In genomic region chr12:121158728-121159351, GRCh38 we compare ENCODE assay signal across 8 cellular contexts. TPM values are rescaled to one million over a fixed set of nuclear protein-coding genes. Genes with fewer than 3 reads are reported as not detected.
DNase-seq lines count a peak whose midpoint lies in the region; ATAC-seq, FAIRE-seq and TF ChIP-seq lines count a peak whose summit lies in the region.
"Not testable (repeated sequence)": the region's sequence is repeated elsewhere in the genome, so short reads cannot be mapped to it uniquely, and the experiment has no call there.
"Had no signal": no experiment of that assay in that cellular context is flagged by ENCODE, and none has a peak within 500 bp of the region (broad histone marks: within the 10 kb centered on the region; RNA-seq: fewer than 3 reads in every experiment).

No MANE protein-coding gene starts in this region.

- not testable (repeated sequence) for ATAC-seq in K562; natural killer cell treated with Interleukin-12 subunit alpha and Interleukin-12 subunit beta and Interleukin-15 and Interleukin-18, amount 100 ng/mL, for 72 hours

- H3K4me1 Mint-ChIP-seq in CD14-positive monocyte = peaks cover 20% of the 10 kb centered on the region
- peaks cover 27 to 35% of the 10 kb centered on the region in 2 donors for H3K4me1 Mint-ChIP-seq in natural killer cell treated with Interleukin-12 subunit alpha and Interleukin-12 subunit beta and Interleukin-15 and Interleukin-18, amount 100 ng/mL, for 72 hours (ENCODE audit: low read depth in 2 of 2)

- peaks cover 3 to 13% of the 10 kb centered on the region in 2 experiments; a peak in 2 of 5 replicates for H3K27me3 ChIP-seq in K562 (ENCODE audit: control insufficient read depth in 2 of 2, insufficient read depth in 2 of 2, low read length in 2 of 2)
- not testable (repeated sequence) for H3K27me3 ChIP-seq in testis

- not testable (repeated sequence) for H3K27me3 Mint-ChIP-seq in CD14-positive monocyte (ENCODE audit: low read depth in 3 of 3); natural killer cell treated with Interleukin-12 subunit alpha and Interleukin-12 subunit beta and Interleukin-15 and Interleukin-18, amount 100 ng/mL, for 72 hours

- DNase-seq in CD14-positive monocyte (ENCODE audit: low spot score); GM19239 (ENCODE audit: insufficient read length, low spot score); K562 (ENCODE audit: extremely low read depth in 1 of 4, low spot score in 3 of 4); natural killer cell treated with Interleukin-12 subunit alpha and Interleukin-12 subunit beta and Interleukin-15 and Interleukin-18, amount 100 ng/mL, for 72 hours (ENCODE audit: low spot score): not testable (repeated sequence)
- DNase-seq in HUDEP-2 (lab: John Stamatoyannopoulos, UW; ENCODE audit: unreplicated experiment in 76 of 76) (peak in 49 of 76 experiments; percentile 7 to 74 (median 25)), erythroblast (lab: John Stamatoyannopoulos, UW) (peak; percentile 38 to 77), testis (peak; percentile 76)

- H3K4me1 ChIP-seq in K562 (replicated peaks in 1 of 2; ENCODE audit: control insufficient read depth in 2 of 2, insufficient read depth in 2 of 2, low read length in 2 of 2); testis: not testable (repeated sequence)

- intact Hi-C loops in CD14-positive monocyte (cut with micrococcal nuclease) = loop anchor here in 1 of 2 donors (5.0 kb wide), 1 partner anchor 47 kb away; no protein-coding TSS in a partner anchor
- intact Hi-C loops in K562 (cut with micrococcal nuclease); testis (cut with DNase I; ENCODE audit: low total_unique reads): not testable (repeated sequence)

- POLR2A ChIA-PET in K562 (lab: Yijun Ruan, JAX) = interaction anchor here (0.6 to 1.0 kb wide), 4 partner anchors 11 to 657 kb away, joined by 3 to 4 read pairs (median 3); no protein-coding TSS in a partner anchor

- CTCF ChIA-PET in K562 (lab: Yijun Ruan, JAX; ENCODE audit: low intra/inter-chr PET ratio) = not testable (repeated sequence)

- H3K36me3 Mint-ChIP-seq in CD14-positive monocyte = peaks cover 83 to 91% of the 10 kb centered on the region in 2 donors
- peaks cover 22% of the 10 kb centered on the region for H3K36me3 Mint-ChIP-seq in natural killer cell treated with Interleukin-12 subunit alpha and Interleukin-12 subunit beta and Interleukin-15 and Interleukin-18, amount 100 ng/mL, for 72 hours

- not testable (repeated sequence) for H3K9me1 ChIP-seq in K562 (ENCODE audit: control insufficient read depth, insufficient read depth, low read length)

- H3K27ac Mint-ChIP-seq in CD14-positive monocyte = peak overlapping the region; percentile 22 to 99 (median 94)
- peak overlapping the region; percentile 86 to 97 for H3K27ac Mint-ChIP-seq in natural killer cell treated with Interleukin-12 subunit alpha and Interleukin-12 subunit beta and Interleukin-15 and Interleukin-18, amount 100 ng/mL, for 72 hours

- FAIRE-seq in GM19239 (lab: Jason Lieb, UNC) (peak; percentile 14), K562 (lab: Jason Lieb, UNC) (peak; percentile 57)

- H3K27ac ChIP-seq in K562 (ENCODE audit: extremely low read depth, low read depth, low read length) = not testable (repeated sequence)
- peak overlapping the region; percentile 22 to 73 for H3K27ac ChIP-seq in testis

- H3K9me3 ChIP-seq in K562 (replicated peaks; ENCODE audit: control insufficient read depth, insufficient read depth, low read depth, low read length); testis: not testable (repeated sequence)

- H2AFZ ChIP-seq in K562 (ENCODE audit: low read depth, low read length) = peak overlapping the region; percentile 38; the same call in 1 of the 2 replicates

- H3K9ac ChIP-seq in K562 (ENCODE audit: insufficient read depth in 1 of 2, low read depth in 2 of 2, low read length in 2 of 2) = not testable (repeated sequence)

- TF ChIP-seq CTCF in CD14-positive monocyte (IDR thresholded peaks at IDR 0.05); K562 (IDR thresholded peaks at IDR 0.05 in 2 of 3, conservative IDR thresholded peaks at IDR 0.05 in 1 of 3; ENCODE audit: insufficient read depth in 2 of 3, low read depth in 1 of 3, low read length in 3 of 3); testis (IDR thresholded peaks at IDR 0.05): not testable (repeated sequence)

- BruUV-seq in K562 (replicated peaks; lab: Mats Ljungman, UMichigan) = not testable (repeated sequence)

- not testable (repeated sequence) for TF ChIP-seq RAD21 in K562 (CRISPR knock-in tag; conservative IDR thresholded peaks at IDR 0.05 in 1 of 2, IDR thresholded peaks at IDR 0.05 in 1 of 2)

- not testable (repeated sequence) for H3K4me2 ChIP-seq in K562 (ENCODE audit: insufficient read depth, low read length)

- not testable (repeated sequence) for TF ChIP-seq EP300 in K562 (IDR thresholded peaks at IDR 0.05; ENCODE audit: low read length)

- H3K4me3 ChIP-seq in K562, testis: not testable (repeated sequence)

- H3K79me2 ChIP-seq in K562 (ENCODE audit: control insufficient read depth, insufficient read depth, low read length) = not testable (repeated sequence)

- H3K4me3 Mint-ChIP-seq in CD14-positive monocyte = not testable (repeated sequence)
- H3K4me3 Mint-ChIP-seq in natural killer cell treated with Interleukin-12 subunit alpha and Interleukin-12 subunit beta and Interleukin-15 and Interleukin-18, amount 100 ng/mL, for 72 hours = peak overlapping the region; percentile 13

- WGBS in K562 (ENCODE audit: insufficient coverage, low coverage, missing lambda C conversion rate) = 12% methylated on average over 4 of the region's 5 CpGs
- 82 to 85% methylated on average over 5 of the region's 5 CpGs for WGBS in testis, 2 donors

- in situ Hi-C loops in K562 (cut with MboI) = not testable (repeated sequence)

- H3K9me3 Mint-ChIP-seq in CD14-positive monocyte = peaks cover 6 to 16% (median 10%) of the 10 kb centered on the region in 7 donors
- H3K9me3 Mint-ChIP-seq in natural killer cell treated with Interleukin-12 subunit alpha and Interleukin-12 subunit beta and Interleukin-15 and Interleukin-18, amount 100 ng/mL, for 72 hours = not testable (repeated sequence)

- not testable (repeated sequence) for TF ChIP-seq POLR2A in K562 (conservative IDR thresholded peaks at IDR 0.05); erythroblast (IDR thresholded peaks at IDR 0.05; ENCODE audit: low read length); testis (IDR thresholded peaks at IDR 0.05)

- not testable (repeated sequence) for H3K36me3 ChIP-seq in K562 (ENCODE audit: control insufficient read depth, insufficient read depth, low read length); testis (ENCODE audit: low read depth, missing control alignments)

- H4K20me1 ChIP-seq in K562 (replicated peaks; ENCODE audit: control insufficient read depth, insufficient read depth, low read length) = not testable (repeated sequence)

RNA-seq across cellular contexts. Expression of gene P2RX7, which starts 26.2 kb away (rescaled TPM):
- polyA plus RNA-seq in CD14-positive monocyte (10 to 100 TPM; 12.3 to 20.5 TPM), K562 (2011; rRNA removed) (0.04 and 0.12 TPM in 2 replicates), K562 (2014; fragmentation: Illumina TruSeq; extraction: Trizol) (0.46 and 0.65 TPM in 2 replicates), K562 (2014; fragmentation: Nextera tagmentation; extraction: Ambion mirVana) (under 1 TPM; 0.30 to 0.38 TPM), K562 (2014; rRNA removed) (0.15 and 0.27 TPM in 2 replicates), testis (ENCODE audit: insufficient read depth, low read depth, low replicate concordance) (3.0 TPM)
- total RNA-seq in K562 (2011; cell fraction: chromatin; rRNA removed; ENCODE audit: low replicate concordance) = 0.42 TPM in 1 of 2 replicates, not detected in the other
- total RNA-seq in K562 (2011; cell fraction: nucleolus; rRNA removed) = 0.13 TPM in 1 of 2 replicates, not detected in the other
- total RNA-seq in K562 (2011; cell fraction: nucleoplasm; rRNA removed) = 0.31 and 0.37 TPM in 2 replicates
- total RNA-seq in K562 (2014; rRNA removed) (0.09 and 0.20 TPM in 2 replicates), K562 (2014; rRNA removed; fragmentation: Illumina TruSeq; extraction: Trizol) (0.38 and 0.44 TPM in 2 replicates), K562 (2015; rRNA removed; fragmentation: Illumina TruSeq; extraction: Trizol) (0.25 and 0.30 TPM in 2 replicates), K562 (2021) (0.40 TPM in 2 replicates), testis (10 to 100 TPM in 1 of 2 donors, 1 to 10 TPM in 1; 5.6 to 12.8 TPM)
- polyA plus RNA-seq in K562 (2011; cell fraction: cytosol; rRNA removed) = 0.04 TPM in 1 of 2 replicates, not detected in the other
- 0.08 TPM in 1 of 2 replicates, not detected in the other for polyA plus RNA-seq in K562 (2011; cell fraction: nucleus; rRNA removed)
- polyA plus RNA-seq in K562 (2012) = 0.68 and 6.5 TPM in 2 replicates
- not detected in 2 replicates for polyA minus RNA-seq in K562 (2011; rRNA and poly(A)+ RNA removed)
- not detected in 2 replicates for polyA minus RNA-seq in K562 (2011; cell fraction: cytosol; rRNA and poly(A)+ RNA removed)
- not detected in 2 replicates for polyA minus RNA-seq in K562 (2011; cell fraction: nucleus; rRNA and poly(A)+ RNA removed)
- 10 to 100 TPM; 20.2 to 46.6 TPM for total RNA-seq in natural killer cell treated with Interleukin-12 subunit alpha and Interleukin-12 subunit beta and Interleukin-15 and Interleukin-18, amount 100 ng/mL, for 72 hours
- total RNA-seq: G401 had no signal

RNA-seq across cellular contexts. Expression of gene P2RX4, which starts 51.1 kb away (rescaled TPM):
- 10 to 100 TPM; 61.8 to 74.7 TPM for polyA plus RNA-seq in CD14-positive monocyte
- total RNA-seq in K562 (2011; cell fraction: chromatin; rRNA removed; ENCODE audit: low replicate concordance) = 40.9 and 60.5 TPM in 2 replicates
- 47.8 and 47.9 TPM in 2 replicates for total RNA-seq in K562 (2011; cell fraction: nucleolus; rRNA removed)
- 55.4 and 61.5 TPM in 2 replicates for total RNA-seq in K562 (2011; cell fraction: nucleoplasm; rRNA removed)
- total RNA-seq in K562 (2014; rRNA removed) = 14.3 and 18.9 TPM in 2 replicates
- 7.8 and 9.6 TPM in 2 replicates for total RNA-seq in K562 (2014; rRNA removed; fragmentation: Illumina TruSeq; extraction: Trizol)
- total RNA-seq in K562 (2015; rRNA removed; fragmentation: Illumina TruSeq; extraction: Trizol) = 8.3 and 10.5 TPM in 2 replicates
- 12.8 and 14.2 TPM in 2 replicates for total RNA-seq in K562 (2021)
- polyA plus RNA-seq in K562 (2011; rRNA removed) = 15.4 and 20.8 TPM in 2 replicates
- 21.4 and 26.2 TPM in 2 replicates for polyA plus RNA-seq in K562 (2011; cell fraction: cytosol; rRNA removed)
- polyA plus RNA-seq in K562 (2011; cell fraction: nucleus; rRNA removed) = 26.6 and 29.1 TPM in 2 replicates
- polyA plus RNA-seq in K562 (2012) = 12.8 and 57.1 TPM in 2 replicates
- polyA plus RNA-seq in K562 (2014; fragmentation: Illumina TruSeq; extraction: Trizol) = 11.7 and 13.0 TPM in 2 replicates
- 1 to 10 TPM; 6.6 to 10.0 TPM for polyA plus RNA-seq in K562 (2014; fragmentation: Nextera tagmentation; extraction: Ambion mirVana)
- 21.5 and 23.4 TPM in 2 replicates for polyA plus RNA-seq in K562 (2014; rRNA removed)
- 14.9 and 19.2 TPM in 2 replicates for polyA minus RNA-seq in K562 (2011; rRNA and poly(A)+ RNA removed)
- 5.3 and 9.4 TPM in 2 replicates for polyA minus RNA-seq in K562 (2011; cell fraction: cytosol; rRNA and poly(A)+ RNA removed)
- 10.4 and 14.0 TPM in 2 replicates for polyA minus RNA-seq in K562 (2011; cell fraction: nucleus; rRNA and poly(A)+ RNA removed)
- total RNA-seq in natural killer cell treated with Interleukin-12 subunit alpha and Interleukin-12 subunit beta and Interleukin-15 and Interleukin-18, amount 100 ng/mL, for 72 hours = 10 to 100 TPM; 39.8 to 46.6 TPM
- total RNA-seq in testis = 10 to 100 TPM; 36.0 to 50.0 TPM
- 20.2 TPM for polyA plus RNA-seq in testis (ENCODE audit: insufficient read depth, low read depth, low replicate concordance)

Comparison
In these comparisons a context has a peak if more than half of its experiments do, and no peak if none do; other contexts are left out.
1. RNA of gene P2RX7, which starts 26.2 kb away (total RNA-seq): 20.2 to 46.6 TPM in natural killer cell treated with Interleukin-12 subunit alpha and Interleukin-12 subunit beta and Interleukin-15 and Interleukin-18, amount 100 ng/mL, for 72 hours and 5.6 to 12.8 TPM in testis; 0.09 to 0.44 TPM in K562; every median in the first group is over 4 times any median in the second.